1 cellular context compared by ENCODE assay signal in genomic region chr1:161304927-161305871, GRCh38.
TF ChIP-seq lines count a peak whose summit lies in the region.

No MANE protein-coding gene starts in this region.

TF ChIP-seq in HepG2, 621 proteins besides CTCF, POLR2A, EP300 and RAD21:
- TF ChIP-seq AGO1 (IDR thresholded peaks at IDR 0.05; ENCODE audit: low read depth, low read length, poor library complexity, severe bottlenecking) (no peak), ARID3A (IDR thresholded peaks at IDR 0.05; ENCODE audit: low read depth, low read length) (no peak), TARDBP (CRISPR knock-in tag; IDR thresholded peaks at IDR 0.05) (no peak), CREB1 (IDR thresholded peaks at IDR 0.05) (peak; percentile 60), CREB1 (CRISPR knock-in tag; IDR thresholded peaks at IDR 0.05) (no peak), ATF7 (IDR thresholded peaks at IDR 0.05) (peak; percentile 71), ATF7 (CRISPR knock-in tag; IDR thresholded peaks at IDR 0.05) (no peak), SKIL (CRISPR knock-in tag; IDR thresholded peaks at IDR 0.05; ENCODE audit: borderline replicate concordance) (no peak)
- TF ChIP-seq, protein P1, sequence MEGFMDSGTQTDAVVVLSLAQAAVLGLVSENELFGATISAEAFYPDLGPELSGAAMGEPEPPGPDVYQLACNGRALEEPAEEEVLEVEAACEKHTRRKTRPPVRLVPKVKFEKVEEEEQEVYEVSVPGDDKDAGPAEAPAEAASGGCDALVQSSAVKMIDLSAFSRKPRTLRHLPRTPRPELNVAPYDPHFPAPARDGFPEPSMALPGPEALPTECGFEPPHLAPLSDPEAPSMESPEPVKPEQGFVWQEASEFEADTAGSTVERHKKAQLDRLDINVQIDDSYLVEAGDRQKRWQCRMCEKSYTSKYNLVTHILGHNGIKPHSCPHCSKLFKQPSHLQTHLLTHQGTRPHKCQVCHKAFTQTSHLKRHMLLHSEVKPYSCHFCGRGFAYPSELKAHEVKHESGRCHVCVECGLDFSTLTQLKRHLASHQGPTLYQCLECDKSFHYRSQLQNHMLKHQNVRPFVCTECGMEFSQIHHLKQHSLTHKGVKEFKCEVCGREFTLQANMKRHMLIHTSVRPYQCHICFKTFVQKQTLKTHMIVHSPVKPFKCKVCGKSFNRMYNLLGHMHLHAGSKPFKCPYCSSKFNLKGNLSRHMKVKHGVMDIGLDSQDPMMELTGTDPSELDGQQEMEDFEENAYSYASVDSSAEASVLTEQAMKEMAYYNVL (CRISPR knock-in tag; IDR thresholded peaks at IDR 0.05; ENCODE audit: borderline replicate concordance), result no peak
